ENCODE assay signal across 15 cellular contexts in the genomic region with DNA sequence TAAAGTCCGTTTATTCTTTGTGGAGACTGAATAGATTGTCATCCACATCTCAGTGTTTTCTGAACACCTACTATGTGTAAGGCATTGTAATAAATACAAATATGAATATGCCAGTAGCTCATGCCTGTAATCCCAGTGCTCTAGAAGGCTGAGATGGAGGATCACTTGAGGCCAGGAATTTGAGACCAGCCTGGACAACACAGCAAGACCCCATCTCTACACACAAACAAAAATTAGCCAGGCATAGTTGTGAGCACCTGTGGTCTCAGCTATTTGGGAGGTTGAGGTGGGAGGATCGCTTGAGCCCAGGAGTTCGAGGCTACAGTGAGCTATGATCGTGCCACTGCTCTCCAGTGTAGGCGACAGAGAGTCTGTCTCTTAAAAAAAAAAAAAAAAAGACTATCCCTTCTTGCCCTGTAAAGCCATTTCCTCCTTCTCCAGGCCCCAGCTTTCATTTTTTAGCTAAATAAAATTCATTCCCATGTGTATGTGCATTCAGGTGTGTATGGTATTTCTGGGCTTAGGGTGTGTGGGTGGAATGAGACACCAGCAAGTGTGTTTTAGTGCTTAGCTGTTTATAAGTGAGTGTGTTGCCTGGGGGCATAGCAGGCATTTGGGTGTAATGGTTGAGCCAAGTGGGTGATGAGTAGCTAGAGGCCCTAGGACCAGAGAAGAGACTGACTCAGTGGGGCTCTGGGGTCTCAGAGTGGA. TPM values are rescaled to one million over a fixed set of nuclear protein-coding genes. Genes with fewer than 3 reads are reported as not detected.
DNase-seq lines count a peak whose midpoint lies in the region; ATAC-seq and TF ChIP-seq lines count a peak whose summit lies in the region.
"Had no signal": no experiment of that assay in that cellular context is flagged by ENCODE, and none has a peak within 500 bp of the region (broad histone marks: within the 10 kb centered on the region; RNA-seq: fewer than 3 reads in every experiment).

No MANE protein-coding gene starts in this region.

- H3K23ac ChIP-seq in mesenchymal stem cell (ENCODE audit: low read length in 2 of 2), result no peak overlapping the region

- CTCF ChIA-PET in PC-3 (lab: Charles Lee), result no interaction called here

- no peak overlapping the region for H3K4ac ChIP-seq in mesenchymal stem cell (ENCODE audit: low read depth in 1 of 2, low read length in 2 of 2)

- H4K8ac ChIP-seq in mesenchymal stem cell (ENCODE audit: low read length), result no peak overlapping the region

- H3K4me1 Mint-ChIP-seq in GM23338, result peaks cover 44% of the 10 kb centered on the region
- H3K4me1 Mint-ChIP-seq: activated naive CD8-positive, alpha-beta T cell treated with anti-CD3 and anti-CD28 coated beads, Interleukin-2, amount 10 ng/mL, durations not matched to agents 7 days and 5 days had no signal

- no peak for TF ChIP-seq CTCF in GM23338 (conservative IDR thresholded peaks at IDR 0.05; ENCODE audit: low read depth in 2 of 2)
- TF ChIP-seq CTCF in PC-3 (conservative IDR thresholded peaks at IDR 0.05; ENCODE audit: low read depth, low read length), result no peak

- peaks cover 2% of the 10 kb centered on the region; the same call in 2 of the 3 replicates for H3K9me3 Mint-ChIP-seq in GM23338
- H3K9me3 Mint-ChIP-seq: activated naive CD8-positive, alpha-beta T cell treated with anti-CD3 and anti-CD28 coated beads, Interleukin-2, amount 10 ng/mL, durations not matched to agents 7 days and 5 days; activated T-helper 1 cell treated with anti-CD3 and anti-CD28 coated beads, Interleukin-12 subunit alpha, Interleukin-12 subunit beta, Interleukin-2, Interleukin-4 antibody, amounts not matched to agents 30 ng/mL and 10 ng/mL and 1 ng/mL, durations not matched to agents 14 hours and 24 hours and 36 hours had no signal

- no peak for ATAC-seq in GM23338
- ATAC-seq in PC-3, result peak; percentile 72
- ATAC-seq: left lung had no signal

- no peak overlapping the region for H3K9ac ChIP-seq in PC-3 (ENCODE audit: low read length)
- no peak overlapping the region for H3K9ac ChIP-seq in mesenchymal stem cell (ENCODE audit: low read length)

- H3K27me3 ChIP-seq in GM23338 (ENCODE audit: insufficient read depth) (no peaks in the 10 kb centered on the region), PC-3 (ENCODE audit: low read length) (no peaks in the 10 kb centered on the region), mesenchymal stem cell (ENCODE audit: control insufficient read depth in 1 of 2, insufficient read depth in 1 of 2, low read length in 2 of 2) (peaks cover 0 to 31% of the 10 kb centered on the region in 2 experiments)
- H3K27me3 ChIP-seq: left lung, Peyer's patch had no signal

- H3K9me2 ChIP-seq in GM23338 (ENCODE audit: insufficient read depth) (no peaks in the 10 kb centered on the region), PC-3 (replicated peaks; ENCODE audit: low read length) (no peaks in the 10 kb centered on the region)

- no peak overlapping the region for H4K91ac ChIP-seq in mesenchymal stem cell (ENCODE audit: low read length)

- H2BK12ac ChIP-seq in mesenchymal stem cell (ENCODE audit: low read length in 2 of 2), result no peak overlapping the region

- H4K20me1 ChIP-seq in GM23338 (replicated peaks; ENCODE audit: insufficient read depth) (no peaks in the 10 kb centered on the region; the same call in 1 of the 2 replicates), PC-3 (ENCODE audit: low read length) (no peaks in the 10 kb centered on the region)

- no TSS peak for BruUV-seq in PC-3 (replicated peaks; lab: Mats Ljungman, UMichigan)

- 97% methylated on average over 3 of the region's 5 CpGs for WGBS in mesenchymal stem cell

- no peak overlapping the region for H3K4me3 Mint-ChIP-seq in GM23338
- H3K4me3 Mint-ChIP-seq: activated naive CD8-positive, alpha-beta T cell treated with anti-CD3 and anti-CD28 coated beads, Interleukin-2, amount 10 ng/mL, durations not matched to agents 7 days and 5 days; activated T-helper 1 cell treated with anti-CD3 and anti-CD28 coated beads, Interleukin-12 subunit alpha, Interleukin-12 subunit beta, Interleukin-2, Interleukin-4 antibody, amounts not matched to agents 30 ng/mL and 10 ng/mL and 1 ng/mL, durations not matched to agents 14 hours and 24 hours and 36 hours had no signal

- H3K18ac ChIP-seq in mesenchymal stem cell (ENCODE audit: low read depth in 1 of 2, low read length in 2 of 2), result no peak overlapping the region

- H3K9me3 ChIP-seq in PC-3 (ENCODE audit: low read length) (no peaks in the 10 kb centered on the region), mesenchymal stem cell (ENCODE audit: control insufficient read depth, low read length) (no peaks in the 10 kb centered on the region)
- H3K9me3 ChIP-seq: left lung, Peyer's patch had no signal

- peaks cover 10% of the 10 kb centered on the region for H3K36me3 Mint-ChIP-seq in GM23338 (ENCODE audit: low read depth)
- H3K36me3 Mint-ChIP-seq: activated naive CD8-positive, alpha-beta T cell treated with anti-CD3 and anti-CD28 coated beads, Interleukin-2, amount 10 ng/mL, durations not matched to agents 7 days and 5 days had no signal

- H3K27ac Mint-ChIP-seq in GM23338, result peak overlapping the region; percentile 15; the same call in 1 of the 2 replicates
- H3K27ac Mint-ChIP-seq: activated naive CD8-positive, alpha-beta T cell treated with anti-CD3 and anti-CD28 coated beads, Interleukin-2, amount 10 ng/mL, durations not matched to agents 7 days and 5 days; activated T-helper 1 cell treated with anti-CD3 and anti-CD28 coated beads, Interleukin-12 subunit alpha, Interleukin-12 subunit beta, Interleukin-2, Interleukin-4 antibody, amounts not matched to agents 30 ng/mL and 10 ng/mL and 1 ng/mL, durations not matched to agents 14 hours and 24 hours and 36 hours had no signal

- no peak overlapping the region for H2BK15ac ChIP-seq in mesenchymal stem cell (ENCODE audit: low read depth, poor library complexity, severe bottlenecking)

- no peak overlapping the region for H3K14ac ChIP-seq in mesenchymal stem cell (ENCODE audit: low read length in 2 of 2)

- H2AFZ ChIP-seq in GM23338 (no peak overlapping the region), PC-3 (ENCODE audit: low read length) (no peak overlapping the region), mesenchymal stem cell (ENCODE audit: low read depth, low read length) (no peak overlapping the region)

- POLR2A ChIA-PET in PC-3 (lab: Charles Lee; ENCODE audit: unreplicated experiment), result interaction anchor here (0.6 kb wide), 1 partner anchor 32 kb away, joined by 3 read pairs; no protein-coding TSS in a partner anchor

- peaks cover 16% of the 10 kb centered on the region for H3K27me3 Mint-ChIP-seq in GM23338 (ENCODE audit: insufficient read depth, low read depth, poor library complexity)
- H3K27me3 Mint-ChIP-seq: activated naive CD8-positive, alpha-beta T cell treated with anti-CD3 and anti-CD28 coated beads, Interleukin-2, amount 10 ng/mL, durations not matched to agents 7 days and 5 days had no signal

- H2BK5ac ChIP-seq in mesenchymal stem cell (ENCODE audit: low read depth, low read length, poor library complexity, severe bottlenecking), result no peak overlapping the region

- no peak overlapping the region for H2BK120ac ChIP-seq in mesenchymal stem cell (ENCODE audit: low read depth, low read length)

- H3K36me3 ChIP-seq in GM23338 (ENCODE audit: insufficient read depth) (no peaks in the 10 kb centered on the region; the same call in 1 of the 2 replicates), PC-3 (ENCODE audit: low read depth, low read length) (no peaks in the 10 kb centered on the region), mesenchymal stem cell (ENCODE audit: control insufficient read depth in 1 of 2, insufficient read depth in 2 of 2, low read depth in 1 of 2, low read length in 2 of 2) (peaks cover 0 to 28% of the 10 kb centered on the region in 2 experiments)
- H3K36me3 ChIP-seq: left lung, Peyer's patch had no signal

- intact Hi-C loops in PC-3 (cut with micrococcal nuclease), result no loop called here

- H3K4me3 ChIP-seq in GM23338, result no peak overlapping the region
- H3K4me3 ChIP-seq in PC-3 (ENCODE audit: low read length), result no peak overlapping the region
- H3K4me3 ChIP-seq in mesenchymal stem cell (ENCODE audit: insufficient read depth in 1 of 2, low read depth in 1 of 2, low read length in 2 of 2), result no peak overlapping the region
- H3K4me3 ChIP-seq: left lung, Peyer's patch had no signal

- H3F3A ChIP-seq in GM23338 (replicated peaks; ENCODE audit: low read depth) (no peaks in the 10 kb centered on the region), PC-3 (ENCODE audit: low read length, unreplicated experiment) (no peaks in the 10 kb centered on the region)

- H3K79me2 ChIP-seq in GM23338 (replicated peaks; ENCODE audit: insufficient read depth) (peaks cover 19% of the 10 kb centered on the region; the same call in 1 of the 2 replicates), PC-3 (ENCODE audit: low read length) (no peaks in the 10 kb centered on the region)

- H2AK5ac ChIP-seq in mesenchymal stem cell (ENCODE audit: low read length, severe bottlenecking), result peak overlapping the region; percentile 28

- no peak for DNase-seq in GM23338 (ENCODE audit: low spot score)
- peak; percentile 84 for DNase-seq in PC-3
- no peak for DNase-seq in caudate nucleus (lab: John Stamatoyannopoulos, UW)
- no peak for DNase-seq in mesenchymal stem cell
- DNase-seq in T-helper 2 cell, result no peak
- no peak for DNase-seq in RPMI8226
- no peak for DNase-seq in germinal center (ENCODE audit: low spot score)
- DNase-seq in NCI-H1105 (lab: John Stamatoyannopoulos, UW), result no peak
- DNase-seq: activated CD4-positive, CD25-positive, alpha-beta regulatory T cell; activated naive CD8-positive, alpha-beta T cell treated with anti-CD3 and anti-CD28 coated beads, Interleukin-2, amount 10 ng/mL, durations not matched to agents 7 days and 5 days; Peyer's patch had no signal

- H3K27ac ChIP-seq in GM23338 (ENCODE audit: low read depth) (peak overlapping the region; percentile 39; the same call in 1 of the 2 replicates), PC-3 (ENCODE audit: low read length) (peak overlapping the region; percentile 44), caudate nucleus (ENCODE audit: low read depth, low read length) (peak overlapping the region; percentile 3), mesenchymal stem cell (ENCODE audit: low read length, poor library complexity, severe bottlenecking) (no peak overlapping the region)
- H3K27ac ChIP-seq: left lung, Peyer's patch had no signal

- H3K4me1 ChIP-seq in GM23338 (ENCODE audit: insufficient read depth) (peaks cover 25% of the 10 kb centered on the region), PC-3 (ENCODE audit: insufficient read depth, low read length) (peaks cover 12% of the 10 kb centered on the region), mesenchymal stem cell (ENCODE audit: control insufficient read depth, insufficient read depth, low read depth, low read length) (peaks cover 51% of the 10 kb centered on the region)

- peaks cover 3% of the 10 kb centered on the region for H3K79me1 ChIP-seq in mesenchymal stem cell (replicated peaks; ENCODE audit: low read length, poor library complexity, severe bottlenecking)

- H3K4me2 ChIP-seq in GM23338 (no peak overlapping the region), PC-3 (ENCODE audit: low read length) (peak overlapping the region; percentile 18; the same call in 1 of the 2 replicates), mesenchymal stem cell (ENCODE audit: low read length, poor library complexity, severe bottlenecking) (no peak overlapping the region)

RNA-seq across cellular contexts. Expression of a gene that starts 7.8 kb away (rescaled TPM):
- total RNA-seq in GM23338 (2014; rRNA removed; shearing (Covaris generic)), result 30.4 and 35.1 TPM in 2 replicates
- 11.1 and 11.2 TPM in 2 replicates for polyA plus RNA-seq in GM23338 (2016; fragmentation: Nextera tagmentation; extraction: Ambion mirVana)
- total RNA-seq in PC-3 (2014; rRNA removed), result 3.6 and 6.4 TPM in 2 replicates
- 1.0 TPM for polyA plus RNA-seq in mesenchymal stem cell (2013, experiment 1 of 2)
- polyA plus RNA-seq in mesenchymal stem cell (2013, experiment 2 of 2), result 0.93 TPM

RNA-seq across cellular contexts. Expression of a gene that starts 25.8 kb away (rescaled TPM):
- total RNA-seq in GM23338 (2014; rRNA removed; shearing (Covaris generic)), result 50.6 and 61.1 TPM in 2 replicates
- 51.4 and 55.0 TPM in 2 replicates for polyA plus RNA-seq in GM23338 (2016; fragmentation: Nextera tagmentation; extraction: Ambion mirVana)
- 33.8 and 34.5 TPM in 2 replicates for total RNA-seq in PC-3 (2014; rRNA removed)
- polyA plus RNA-seq in mesenchymal stem cell (2013, experiment 1 of 2), result 7.4 TPM
- polyA plus RNA-seq in mesenchymal stem cell (2013, experiment 2 of 2), result 7.5 TPM

RNA-seq across cellular contexts. Expression of a gene that starts 43.4 kb away (rescaled TPM):
- 166 and 168 TPM in 2 replicates for total RNA-seq in GM23338 (2014; rRNA removed; shearing (Covaris generic))
- 125 and 141 TPM in 2 replicates for polyA plus RNA-seq in GM23338 (2016; fragmentation: Nextera tagmentation; extraction: Ambion mirVana)
- total RNA-seq in PC-3 (2014; rRNA removed), result 146 and 158 TPM in 2 replicates
- 210 TPM for polyA plus RNA-seq in mesenchymal stem cell (2013, experiment 1 of 2)
- polyA plus RNA-seq in mesenchymal stem cell (2013, experiment 2 of 2), result 208 TPM

RNA-seq across cellular contexts. Expression of a gene that starts 49.7 kb away (rescaled TPM):
- total RNA-seq in GM23338 (2014; rRNA removed; shearing (Covaris generic)), result not detected in 2 replicates
- polyA plus RNA-seq in GM23338 (2016; fragmentation: Nextera tagmentation; extraction: Ambion mirVana), result 0.68 TPM in 1 of 2 replicates, not detected in the other
- total RNA-seq in PC-3 (2014; rRNA removed), result not detected in 2 replicates
- polyA plus RNA-seq in mesenchymal stem cell (2013, experiment 1 of 2), result 0.14 TPM
- polyA plus RNA-seq in mesenchymal stem cell (2013, experiment 2 of 2), result not detected
- total RNA-seq: activated CD8-positive, alpha-beta memory T cell treated with anti-CD3 and anti-CD28 coated beads for 36 hours; activated naive CD8-positive, alpha-beta T cell treated with anti-CD3 and anti-CD28 coated beads, Interleukin-2, amount 10 ng/mL, durations not matched to agents 7 days and 5 days; activated T-helper 1 cell treated with anti-CD3 and anti-CD28 coated beads, Interleukin-12 subunit alpha, Interleukin-12 subunit beta, Interleukin-2, Interleukin-4 antibody, amounts not matched to agents 30 ng/mL and 10 ng/mL and 1 ng/mL, durations not matched to agents 14 hours and 24 hours and 36 hours; osteocyte; Peyer's patch had no signal
